ENCODE assay signal across 15 cellular contexts in the genomic region with DNA sequence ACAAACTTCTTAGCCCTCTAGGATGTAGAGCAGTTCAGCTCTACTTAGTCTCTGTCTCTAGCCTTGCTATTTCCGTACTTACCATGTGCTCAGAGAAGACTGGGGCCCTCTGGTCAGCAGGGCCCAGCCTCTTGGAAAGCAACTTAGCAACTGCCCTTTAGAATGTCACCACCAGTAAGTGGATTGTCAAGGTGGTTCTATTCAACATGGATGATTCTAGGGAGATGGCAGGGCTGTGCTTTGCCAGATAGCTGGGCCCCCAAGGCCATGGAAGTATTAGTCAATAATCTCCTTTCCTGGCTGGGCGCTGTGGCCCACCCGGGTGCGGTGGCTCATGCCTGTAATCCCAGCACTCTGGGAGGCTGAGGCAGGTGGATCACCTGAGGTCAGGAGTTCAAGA.
"Had no signal": no experiment of that assay in that cellular context is flagged by ENCODE, and none has a peak within 500 bp of the region (broad histone marks: within the 10 kb centered on the region; RNA-seq: fewer than 3 reads in every experiment).

No MANE protein-coding gene starts in this region.

- H3K36me3 Mint-ChIP-seq: activated CD4-positive, alpha-beta memory T cell treated with anti-CD3 and anti-CD28 coated beads for 36 hours; natural killer cell had no signal

- H3K9me3 Mint-ChIP-seq: activated B cell treated with CpG ODN at 0.5 μM for 24 hours; activated CD4-positive, alpha-beta memory T cell treated with anti-CD3 and anti-CD28 coated beads for 36 hours; activated T-cell treated with anti-CD3 and anti-CD28 coated beads, Interleukin-2, amount 50 U/mL, for 4 hours; dendritic cell treated with granulocyte-macrophage colony-stimulating factor and Interleukin-4, amounts not matched to agents 40 ng/mL and 50 ng/mL, for 4 days; natural killer cell had no signal

- ATAC-seq: activated T-cell treated with anti-CD3 and anti-CD28 coated beads, Interleukin-2, amount 50 U/mL, for 4 hours; natural killer cell; stimulated activated naive CD8-positive, alpha-beta T cell treated with anti-CD3 and anti-CD28 coated beads, Interleukin-15, Interleukin-2, amounts not matched to agents 100 U/mL and 50 U/mL, for 24 hours had no signal

- H3K27ac Mint-ChIP-seq: activated B cell treated with CpG ODN at 0.5 μM for 24 hours; activated CD4-positive, alpha-beta memory T cell treated with anti-CD3 and anti-CD28 coated beads for 36 hours; dendritic cell treated with granulocyte-macrophage colony-stimulating factor and Interleukin-4, amounts not matched to agents 40 ng/mL and 50 ng/mL, for 4 days; natural killer cell had no signal

- DNase-seq: activated B cell treated with CpG ODN at 0.5 μM for 24 hours; activated CD4-positive, alpha-beta T cell treated with anti-CD3 and anti-CD28 coated beads for 4 hours; activated naive CD4-positive, alpha-beta T cell treated with anti-CD3 and anti-CD28 coated beads, Interleukin-2, amount 50 U/mL, for 16 hours; activated T-cell treated with anti-CD3 and anti-CD28 coated beads, Interleukin-2, amount 50 U/mL, for 4 hours; cerebellar nuclear complex; effector memory CD4-positive, alpha-beta T cell; natural killer cell; retina; stimulated activated CD4-positive, alpha-beta T cell treated with anti-CD3 and anti-CD28 coated beads, Interleukin-12 subunit alpha, Interleukin-12 subunit beta, amount 100 ng/mL, for 4 hours; stimulated activated CD4-positive, alpha-beta T cell treated with anti-CD3 and anti-CD28 coated beads, Interleukin-2, amount 100 ng/mL, for 24 hours; stimulated activated naive CD8-positive, alpha-beta T cell treated with anti-CD3 and anti-CD28 coated beads, Interleukin-15, Interleukin-2, amounts not matched to agents 100 U/mL and 50 U/mL, for 24 hours; T-helper 1 cell; T-helper 9 cell had no signal

- H3K4me3 Mint-ChIP-seq: activated B cell treated with CpG ODN at 0.5 μM for 24 hours; activated CD4-positive, alpha-beta memory T cell treated with anti-CD3 and anti-CD28 coated beads for 36 hours; activated T-cell treated with anti-CD3 and anti-CD28 coated beads, Interleukin-2, amount 50 U/mL, for 4 hours; dendritic cell treated with granulocyte-macrophage colony-stimulating factor and Interleukin-4, amounts not matched to agents 40 ng/mL and 50 ng/mL, for 4 days; natural killer cell had no signal
